ENCODE assay signal across 8 cellular contexts in the genomic region with DNA sequence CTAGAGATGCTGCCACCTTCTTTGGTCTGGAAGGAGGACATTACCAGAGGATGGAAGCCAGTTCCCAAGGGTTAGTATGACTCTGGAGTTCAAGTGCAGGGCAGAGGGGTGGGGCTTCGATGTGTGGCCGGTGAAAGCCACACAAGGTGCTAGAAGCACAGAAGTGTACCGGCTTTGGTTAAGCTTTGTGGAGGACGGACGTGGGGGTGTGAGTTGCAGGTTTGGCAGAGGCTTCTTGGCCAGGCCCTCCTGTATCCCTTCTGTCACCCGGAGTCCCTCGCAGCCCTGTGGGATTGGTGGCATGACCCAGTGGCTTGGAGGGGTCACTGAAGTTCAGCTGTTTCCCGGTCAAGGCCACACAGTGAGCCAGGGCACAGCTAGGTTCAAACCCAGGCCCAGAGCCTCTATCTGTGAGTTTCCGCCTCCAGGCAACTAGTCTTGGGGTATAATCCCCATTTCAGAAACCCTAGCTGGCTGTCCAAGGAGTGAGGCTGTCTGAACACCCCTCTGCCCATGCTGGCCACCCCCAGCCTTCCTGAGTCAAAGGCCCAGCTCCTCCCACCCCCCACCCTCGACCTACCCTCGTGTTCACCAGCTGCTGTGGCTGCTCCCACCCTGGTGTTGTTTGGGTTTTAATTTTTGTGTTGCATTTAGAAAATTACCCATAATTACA. TPM values are rescaled to one million over a fixed set of nuclear protein-coding genes. Genes with fewer than 3 reads are reported as not detected.
DNase-seq lines count a peak whose midpoint lies in the region; ATAC-seq, FAIRE-seq and TF ChIP-seq lines count a peak whose summit lies in the region.

No MANE protein-coding gene starts in this region.

- H3K4me3 ChIP-seq in duodenal mucosa (ENCODE audit: low read depth in 1 of 2, low read length in 2 of 2) (peak overlapping the region in 1 of 2 donors; percentile 13), psoas muscle (peak overlapping the region; percentile 49)

- WGBS in psoas muscle, 3 donors, result 28 to 48% (median 31%) methylated on average over 10 to 11 of the region's 11 CpGs

- no peak for ATAC-seq in psoas muscle

- H3K27ac ChIP-seq in duodenal mucosa (ENCODE audit: low read depth, low read length), result peak overlapping the region; percentile 92
- H3K27ac ChIP-seq in psoas muscle, result peak overlapping the region; percentile 86

- intact Hi-C loops in psoas muscle (cut with DNase I), result loop anchor here (5.0 to 10.0 kb wide), 4 partner anchors 67 to 207 kb away; partner anchors contain the start of gene PDE4C (in 1 of the 2)

- TF ChIP-seq CTCF in psoas muscle (IDR thresholded peaks at IDR 0.05), result no peak

- no peaks in the 10 kb centered on the region for H3K9me3 ChIP-seq in duodenal mucosa (ENCODE audit: control insufficient read depth in 1 of 2, low read length in 2 of 2)
- no peaks in the 10 kb centered on the region for H3K9me3 ChIP-seq in psoas muscle

- H3K27me3 ChIP-seq in duodenal mucosa (ENCODE audit: control insufficient read depth in 1 of 2, insufficient read depth in 2 of 2, low read length in 2 of 2) (peaks cover 21 to 22% of the 10 kb centered on the region in 2 donors), psoas muscle (ENCODE audit: insufficient read depth in 3 of 3, low read length in 2 of 3) (peaks cover 0 to 7% (median 0%) of the 10 kb centered on the region in 3 donors)

- peak; percentile 68 for DNase-seq in NCI-H1417 treated with DMSO at 0.1 percent for 48 hours (lab: John Stamatoyannopoulos, UW)
- DNase-seq in psoas muscle, result peak in 1 of 2 donors; percentile 62
- no peak for DNase-seq in stimulated activated CD4-positive, alpha-beta T cell treated with anti-CD3 and anti-CD28 coated beads, Interleukin-4, amount 100 ng/mL, for 1 hour
- no peak for DNase-seq in D341Med (ENCODE audit: low spot score)
- DNase-seq in kidney glomerular epithelial cell (lab: John Stamatoyannopoulos, UW), result no peak
- no peak for DNase-seq in dedifferentiated amniotic fluid mesenchymal stem cell (ENCODE audit: extremely low spot score)

- peak; percentile 8 for FAIRE-seq in G401.6 (lab: Jason Lieb, UNC)

- H3K9ac ChIP-seq in duodenal mucosa (ENCODE audit: low read depth in 1 of 2, low read length in 2 of 2), result peak overlapping the region; percentile 6 to 19

- H3K4me1 ChIP-seq in duodenal mucosa (ENCODE audit: control insufficient read depth in 1 of 2, insufficient read depth in 2 of 2, low read length in 2 of 2), result peaks cover 33 to 46% of the 10 kb centered on the region in 2 donors
- peaks cover 11% of the 10 kb centered on the region for H3K4me1 ChIP-seq in psoas muscle

- H3K36me3 ChIP-seq in duodenal mucosa (ENCODE audit: control insufficient read depth in 1 of 2, insufficient read depth in 2 of 2, low read length in 2 of 2), result no peaks in the 10 kb centered on the region
- H3K36me3 ChIP-seq in psoas muscle (ENCODE audit: insufficient read depth in 1 of 2, low read depth in 1 of 2), result no peaks in the 10 kb centered on the region

RNA-seq across cellular contexts. Expression of gene SSBP4, which starts 4.6 kb away (rescaled TPM):
- total RNA-seq in psoas muscle, result 10 to 100 TPM; 29.1 to 46.1 (median 29.6) TPM
- polyA plus RNA-seq in psoas muscle, result 10 to 100 TPM; 25.8 to 37.8 (median 28.6) TPM

RNA-seq across cellular contexts. Expression of gene LRRC25, which starts 17.2 kb away (rescaled TPM):
- 1 to 10 TPM; 2.0 to 4.1 (median 2.4) TPM for total RNA-seq in psoas muscle
- 1 to 10 TPM in 2 of 3 donors, under 1 TPM in 1; 0.65 to 5.2 (median 1.3) TPM for polyA plus RNA-seq in psoas muscle

RNA-seq across cellular contexts. Expression of gene ISYNA1, which starts 23.3 kb away (rescaled TPM):
- 10 to 100 TPM in 3 of 4 donors, 1 to 10 TPM in 1; 9.8 to 17.0 (median 10.9) TPM for total RNA-seq in psoas muscle
- polyA plus RNA-seq in psoas muscle, result 1 to 10 TPM; 6.3 to 8.6 (median 8.0) TPM

RNA-seq across cellular contexts. Expression of gene GDF15, which starts 28.7 kb away (rescaled TPM):
- total RNA-seq in psoas muscle, result 1 to 10 TPM in 2 of 4 donors, under 1 TPM in 2; 0.50 to 8.5 (median 2.2) TPM
- 10 to 100 TPM in 1 of 3 donors, under 1 TPM in 2; 0.27 to 37.1 (median 0.35) TPM for polyA plus RNA-seq in psoas muscle
